In genomic region chr2:223459328-223459939, GRCh38 we compare ENCODE assay signal across 1 cellular context.
TF ChIP-seq lines count a peak whose summit lies in the region.

No MANE protein-coding gene starts in this region.

TF ChIP-seq in SK-N-SH treated with all-trans-retinoic acid at 6 μM for 48 hours, 23 proteins besides CTCF, POLR2A, EP300 and RAD21 (continued from another document):
- TF ChIP-seq, protein P1, sequence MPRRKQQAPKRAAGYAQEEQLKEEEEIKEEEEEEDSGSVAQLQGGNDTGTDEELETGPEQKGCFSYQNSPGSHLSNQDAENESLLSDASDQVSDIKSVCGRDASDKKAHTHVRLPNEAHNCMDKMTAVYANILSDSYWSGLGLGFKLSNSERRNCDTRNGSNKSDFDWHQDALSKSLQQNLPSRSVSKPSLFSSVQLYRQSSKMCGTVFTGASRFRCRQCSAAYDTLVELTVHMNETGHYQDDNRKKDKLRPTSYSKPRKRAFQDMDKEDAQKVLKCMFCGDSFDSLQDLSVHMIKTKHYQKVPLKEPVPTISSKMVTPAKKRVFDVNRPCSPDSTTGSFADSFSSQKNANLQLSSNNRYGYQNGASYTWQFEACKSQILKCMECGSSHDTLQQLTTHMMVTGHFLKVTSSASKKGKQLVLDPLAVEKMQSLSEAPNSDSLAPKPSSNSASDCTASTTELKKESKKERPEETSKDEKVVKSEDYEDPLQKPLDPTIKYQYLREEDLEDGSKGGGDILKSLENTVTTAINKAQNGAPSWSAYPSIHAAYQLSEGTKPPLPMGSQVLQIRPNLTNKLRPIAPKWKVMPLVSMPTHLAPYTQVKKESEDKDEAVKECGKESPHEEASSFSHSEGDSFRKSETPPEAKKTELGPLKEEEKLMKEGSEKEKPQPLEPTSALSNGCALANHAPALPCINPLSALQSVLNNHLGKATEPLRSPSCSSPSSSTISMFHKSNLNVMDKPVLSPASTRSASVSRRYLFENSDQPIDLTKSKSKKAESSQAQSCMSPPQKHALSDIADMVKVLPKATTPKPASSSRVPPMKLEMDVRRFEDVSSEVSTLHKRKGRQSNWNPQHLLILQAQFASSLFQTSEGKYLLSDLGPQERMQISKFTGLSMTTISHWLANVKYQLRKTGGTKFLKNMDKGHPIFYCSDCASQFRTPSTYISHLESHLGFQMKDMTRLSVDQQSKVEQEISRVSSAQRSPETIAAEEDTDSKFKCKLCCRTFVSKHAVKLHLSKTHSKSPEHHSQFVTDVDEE (CRISPR knock-in tag; IDR thresholded peaks at IDR 0.05) = no peak
TF ChIP-seq in SK-N-SH treated with all-trans-retinoic acid at 6 μM for 48 hours: peak in this region for 0.
